Comparison of ENCODE assay signal across 19 cellular contexts in the genomic region with DNA sequence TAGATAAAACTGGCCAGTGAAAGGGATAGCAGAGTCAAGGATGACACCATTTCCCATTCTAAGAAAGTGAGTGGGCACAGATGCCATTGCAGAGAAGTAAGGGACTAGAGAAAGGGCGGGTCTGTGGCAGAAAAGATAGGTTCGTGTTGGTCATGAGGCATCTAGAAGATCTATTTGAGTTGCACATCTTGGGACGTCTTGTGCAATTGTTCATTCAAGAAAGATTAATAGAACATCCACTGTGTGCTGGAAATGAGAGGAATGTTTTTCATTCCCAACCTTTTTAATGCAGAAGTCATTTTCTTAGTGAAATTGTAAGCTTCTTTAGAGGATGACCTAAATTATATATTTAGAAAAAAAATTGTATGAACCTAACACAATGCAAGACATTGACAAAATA.
"Had no signal": no experiment of that assay in that cellular context is flagged by ENCODE, and none has a peak within 500 bp of the region (broad histone marks: within the 10 kb centered on the region; RNA-seq: fewer than 3 reads in every experiment).

No MANE protein-coding gene starts in this region.

- H3K27ac Mint-ChIP-seq: activated B cell treated with CpG ODN at 0.5 μM for 24 hours; activated CD4-positive, alpha-beta T cell treated with anti-CD3 and anti-CD28 coated beads, Interleukin-2, amount 10 ng/mL, durations not matched to agents 24 days and 14 days; activated naive CD4-positive, alpha-beta T cell treated with anti-CD3 and anti-CD28 coated beads, Interleukin-2, amount 50 U/mL, for 72 hours; activated naive CD8-positive, alpha-beta T cell treated with anti-CD3 and anti-CD28 coated beads, Interleukin-2, amount 50 U/mL, for 24 hours had no signal

- H3K4me3 Mint-ChIP-seq: activated B cell treated with CpG ODN at 0.5 μM for 24 hours; activated CD4-positive, alpha-beta T cell treated with anti-CD3 and anti-CD28 coated beads, Interleukin-2, amount 10 ng/mL, durations not matched to agents 24 days and 14 days; activated naive CD8-positive, alpha-beta T cell treated with anti-CD3 and anti-CD28 coated beads, Interleukin-2, amount 50 U/mL, for 24 hours had no signal

- DNase-seq: activated B cell treated with CpG ODN at 0.5 μM for 24 hours; activated CD4-positive, alpha-beta T cell treated with anti-CD3 and anti-CD28 coated beads for 1 hour; activated CD4-positive, alpha-beta T cell treated with anti-CD3 and anti-CD28 coated beads, Interleukin-2, amount 10 ng/mL, durations not matched to agents 24 days and 14 days; activated CD4-positive, alpha-beta T cell treated with anti-CD3 and anti-CD28 coated beads, Interleukin-2, amount 50 U/mL, for 48 hours; activated naive CD8-positive, alpha-beta T cell treated with anti-CD3 and anti-CD28 coated beads, Interleukin-2, amount 50 U/mL, for 24 hours; activated T-cell treated with anti-CD3 and anti-CD28 coated beads, Interleukin-2, amount 50 U/mL, for 48 hours; Karpas-422; MM.1S; NCI-H1105; NCI-H1436 treated with DMSO at 0.1 percent for 48 hours; NCI-H187; NCI-H2081 treated with DMSO at 0.1 percent for 48 hours; NCI-H446; NCI-H524; SHP77 treated with DMSO at 0.1 percent for 48 hours; T-helper 2 cell; T1000 had no signal

- H3K9me3 Mint-ChIP-seq: activated B cell treated with CpG ODN at 0.5 μM for 24 hours; activated CD4-positive, alpha-beta T cell treated with anti-CD3 and anti-CD28 coated beads, Interleukin-2, amount 10 ng/mL, durations not matched to agents 24 days and 14 days; activated naive CD4-positive, alpha-beta T cell treated with anti-CD3 and anti-CD28 coated beads, Interleukin-2, amount 50 U/mL, for 72 hours; activated naive CD8-positive, alpha-beta T cell treated with anti-CD3 and anti-CD28 coated beads, Interleukin-2, amount 50 U/mL, for 24 hours had no signal

- H3K4me1 Mint-ChIP-seq: activated B cell treated with CpG ODN at 0.5 μM for 24 hours; activated CD4-positive, alpha-beta T cell treated with anti-CD3 and anti-CD28 coated beads, Interleukin-2, amount 10 ng/mL, durations not matched to agents 24 days and 14 days had no signal

- H3K27me3 Mint-ChIP-seq: activated B cell treated with CpG ODN at 0.5 μM for 24 hours; activated CD4-positive, alpha-beta T cell treated with anti-CD3 and anti-CD28 coated beads, Interleukin-2, amount 10 ng/mL, durations not matched to agents 24 days and 14 days had no signal

- H3K4me3 ChIP-seq: K562 had no signal

- ATAC-seq: activated naive CD4-positive, alpha-beta T cell treated with anti-CD3 and anti-CD28 coated beads, Interleukin-2, amount 50 U/mL, for 72 hours; activated naive CD8-positive, alpha-beta T cell treated with anti-CD3 and anti-CD28 coated beads, Interleukin-2, amount 50 U/mL, for 24 hours; K562 had no signal

- H3K36me3 Mint-ChIP-seq: activated naive CD4-positive, alpha-beta T cell treated with anti-CD3 and anti-CD28 coated beads, Interleukin-2, amount 50 U/mL, for 72 hours had no signal
